17 cellular contexts compared by ENCODE assay signal in genomic region chr5:51371052-51371451, GRCh38. TPM values are rescaled to one million over a fixed set of nuclear protein-coding genes. Genes with fewer than 3 reads are reported as not detected.
DNase-seq lines count a peak whose midpoint lies in the region; ATAC-seq and TF ChIP-seq lines count a peak whose summit lies in the region.
"Had no signal": no experiment of that assay in that cellular context is flagged by ENCODE, and none has a peak within 500 bp of the region (broad histone marks: within the 10 kb centered on the region; RNA-seq: fewer than 3 reads in every experiment).

No MANE protein-coding gene starts in this region.

- H2AFZ ChIP-seq in smooth muscle cell (ENCODE audit: low read depth): no peak overlapping the region
- H2AFZ ChIP-seq: GM23338 had no signal

- H3K4me3 ChIP-seq in left lung (no peak overlapping the region), smooth muscle cell (no peak overlapping the region)
- H3K4me3 ChIP-seq: GM12878, GM23338 had no signal

- H3K27ac ChIP-seq in left lung (no peak overlapping the region), smooth muscle cell (ENCODE audit: low read depth) (no peak overlapping the region)
- H3K27ac ChIP-seq: C4-2B, HL-60 had no signal

- TF ChIP-seq CTCF in left lung (IDR thresholded peaks at IDR 0.05) (no peak), smooth muscle cell (IDR thresholded peaks at IDR 0.05; ENCODE audit: borderline replicate concordance, insufficient read depth, poor library complexity, severe bottlenecking) (no peak)

- no peaks in the 10 kb centered on the region for H3K36me3 ChIP-seq in left lung
- H3K36me3 ChIP-seq in smooth muscle cell (ENCODE audit: low read depth): no peaks in the 10 kb centered on the region
- H3K36me3 ChIP-seq: BE2C had no signal

- whole genome bisulfite sequencing in smooth muscle cell (ENCODE audit: low lambda C conversion rate): 92% methylated on average over 2 of the region's 2 CpGs

- no peaks in the 10 kb centered on the region for H3F3A ChIP-seq in smooth muscle cell (ENCODE audit: low read depth)

- H3K79me2 ChIP-seq in smooth muscle cell (ENCODE audit: low read depth): no peaks in the 10 kb centered on the region

- H4K20me1 ChIP-seq in smooth muscle cell (ENCODE audit: low read depth): no peaks in the 10 kb centered on the region

- no peak overlapping the region for H3K4me2 ChIP-seq in smooth muscle cell
- H3K4me2 ChIP-seq: GM23338 had no signal

- peak; percentile 33 for DNase-seq in NCI-H345 (lab: John Stamatoyannopoulos, UW)
- DNase-seq in NCI-H345 treated with DMSO at 0.1 percent for 48 hours (lab: John Stamatoyannopoulos, UW; ENCODE audit: unreplicated experiment): no peak
- peak; percentile 82 for DNase-seq in DMS79 treated with DMSO at 0.1 percent for 48 hours (lab: John Stamatoyannopoulos, UW)
- DNase-seq in left lung: no peak
- no peak for DNase-seq in hippocampal formation (lab: John Stamatoyannopoulos, UW)
- DNase-seq in smooth muscle cell (lab: John Stamatoyannopoulos, UW; ENCODE audit: unreplicated experiment): no peak
- DNase-seq in SIG-M5 (lab: John Stamatoyannopoulos, UW): no peak
- DNase-seq: BE2C; CD4-positive, alpha-beta memory T cell; COR-L47; DMS153; H7 had no signal

- ATAC-seq in left lung: peak; percentile 75
- ATAC-seq: GM12878, GM23338 had no signal

- no peaks in the 10 kb centered on the region for H3K4me1 ChIP-seq in left lung
- no peaks in the 10 kb centered on the region for H3K4me1 ChIP-seq in smooth muscle cell (ENCODE audit: low read depth)

- H3K27me3 ChIP-seq in left lung (peaks cover 6 to 23% of the 10 kb centered on the region in 2 donors), smooth muscle cell (ENCODE audit: low read depth) (peaks cover 6% of the 10 kb centered on the region)
- H3K27me3 ChIP-seq: BE2C had no signal

- no peaks in the 10 kb centered on the region for H3K9me3 ChIP-seq in left lung
- H3K9me3 ChIP-seq in smooth muscle cell (replicated peaks; ENCODE audit: low read depth): no peaks in the 10 kb centered on the region
- H3K9me3 ChIP-seq: BE2C had no signal

- no peak overlapping the region for H3K9ac ChIP-seq in smooth muscle cell (ENCODE audit: low read depth)

- intact Hi-C loops in left lung (cut with DNase I): no loop called here

RNA-seq across cellular contexts. Expression of gene ISL1, which starts 12.2 kb away (rescaled TPM):
- total RNA-seq in left lung: not detected
- 6.7 and 16.0 TPM in 2 replicates for total RNA-seq in smooth muscle cell
- 3.6 and 17.3 TPM in 2 replicates for polyA plus RNA-seq in smooth muscle cell
- total RNA-seq: CD4-positive, alpha-beta memory T cell; G401; GM12878 had no signal
- polyA plus RNA-seq: CD4-positive, alpha-beta memory T cell had no signal

Comparison
In these comparisons a context has a peak if more than half of its experiments do, and no peak if none do; other contexts are left out.
1. DNase-seq: peak in NCI-H345 (single experiment) and DMS79 treated with DMSO at 0.1 percent for 48 hours (single experiment); none in NCI-H345 treated with DMSO at 0.1 percent for 48 hours (single experiment), left lung (0 of 2), hippocampal formation (0 of 2), smooth muscle cell (single experiment) and SIG-M5 (single experiment).